29 cellular contexts compared by ENCODE assay signal in the genomic region with DNA sequence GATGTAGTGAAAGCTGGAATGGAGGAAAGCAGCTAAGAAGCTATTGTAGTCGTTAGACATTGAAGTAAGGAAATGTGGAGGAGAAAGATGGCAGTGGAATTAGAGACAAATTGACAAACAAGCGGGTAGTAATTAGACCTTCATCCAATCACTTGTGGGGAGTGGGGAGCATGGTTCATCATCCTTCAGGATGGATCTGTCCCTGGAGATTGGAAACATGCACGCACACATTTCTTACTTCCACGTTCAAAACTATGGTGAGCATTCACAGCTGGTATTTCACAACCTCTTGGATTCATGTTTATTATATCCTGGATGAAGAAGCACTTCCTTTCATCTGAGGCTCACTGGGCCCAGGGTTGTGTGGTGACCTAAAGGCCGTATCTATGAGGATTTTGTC.
"Had no signal": no experiment of that assay in that cellular context is flagged by ENCODE, and none has a peak within 500 bp of the region (broad histone marks: within the 10 kb centered on the region; RNA-seq: fewer than 3 reads in every experiment).

No MANE protein-coding gene starts in this region.

- H3K36me3 ChIP-seq: heart right ventricle, left lung, neural progenitor cell, right lobe of liver, thyroid gland, vagina had no signal

- H3K27me3 ChIP-seq: dorsolateral prefrontal cortex, foreskin keratinocyte, heart right ventricle, left lung, neural progenitor cell, right lobe of liver, thyroid gland, vagina had no signal

- H3K4me3 ChIP-seq: dorsolateral prefrontal cortex, heart right ventricle, left lung, neural progenitor cell, right lobe of liver, smooth muscle cell, thyroid gland, vagina had no signal

- H3K9me3 ChIP-seq: heart right ventricle, left lung, right lobe of liver, thyroid gland, vagina had no signal

- H3K4me2 ChIP-seq: neural progenitor cell, smooth muscle cell had no signal

- H3K79me2 ChIP-seq: parathyroid adenoma had no signal

- H3K9me3 Mint-ChIP-seq: endodermal cell, nephron, neural progenitor cell had no signal

- H3K4me1 ChIP-seq: foreskin keratinocyte, left lung, parathyroid adenoma, right lobe of liver, vagina had no signal

- H3K27me3 Mint-ChIP-seq: naive thymus-derived CD4-positive, alpha-beta T cell; progenitor cell of endocrine pancreas; stimulated activated naive CD8-positive, alpha-beta T cell treated with anti-CD3 and anti-CD28 coated beads, Interleukin-15, amount 100 ng/mL, for 72 hours had no signal

- H3K9ac ChIP-seq: neural progenitor cell, parathyroid adenoma had no signal

- H3K4me3 Mint-ChIP-seq: endodermal cell; nephron; neural progenitor cell; stimulated activated naive CD8-positive, alpha-beta T cell treated with anti-CD3 and anti-CD28 coated beads, Interleukin-15, amount 100 ng/mL, for 72 hours had no signal

- ATAC-seq: esophagus mucosa; foreskin keratinocyte; heart right ventricle; left cardiac atrium; left lung; naive thymus-derived CD4-positive, alpha-beta T cell; right lobe of liver; stimulated activated naive CD8-positive, alpha-beta T cell treated with anti-CD3 and anti-CD28 coated beads, Interleukin-15, amount 100 ng/mL, for 72 hours had no signal

- H3K27ac Mint-ChIP-seq: endodermal cell; nephron; neural progenitor cell; progenitor cell of endocrine pancreas; stimulated activated naive CD8-positive, alpha-beta T cell treated with anti-CD3 and anti-CD28 coated beads, Interleukin-15, amount 100 ng/mL, for 72 hours had no signal

- H2AFZ ChIP-seq: neural progenitor cell, parathyroid adenoma had no signal

- H3K36me3 Mint-ChIP-seq: neural progenitor cell had no signal

- DNase-seq: dorsolateral prefrontal cortex; effector CD8-positive, alpha-beta T cell; endodermal cell; foreskin keratinocyte; glutamatergic neuron; heart right ventricle; hippocampal formation; left cardiac atrium; left lung; mesendoderm; midbrain; naive thymus-derived CD4-positive, alpha-beta T cell; right lobe of liver; stimulated activated CD4-positive, alpha-beta T cell treated with anti-CD3 and anti-CD28 coated beads, Interleukin-12 subunit alpha, Interleukin-12 subunit beta, amount 100 ng/mL, for 4 hours; stimulated activated CD4-positive, alpha-beta T cell treated with anti-CD3 and anti-CD28 coated beads, Interleukin-1b, Interleukin-23, amount 100 ng/mL, for 48 hours; stimulated activated CD4-positive, alpha-beta T cell treated with anti-CD3 and anti-CD28 coated beads, Interleukin-4, amount 100 ng/mL, for 1 hour; stimulated activated CD8-positive, alpha-beta memory T cell treated with anti-CD3 and anti-CD28 coated beads, Interleukin-4, amount 100 ng/mL, for 48 hours; stimulated activated naive CD4-positive, alpha-beta T cell; stimulated activated naive CD8-positive, alpha-beta T cell treated with anti-CD3 and anti-CD28 coated beads, Interleukin-15, amount 100 ng/mL, for 72 hours; thyroid gland; trophoblast cell had no signal

- H3K27ac ChIP-seq: dorsolateral prefrontal cortex, epithelial cell of prostate, foreskin keratinocyte, heart right ventricle, left lung, neural progenitor cell, parathyroid adenoma, right lobe of liver, thyroid gland, vagina had no signal
